ENCODE assay signal across 8 cellular contexts in genomic region chr19:800360-801029, GRCh38. TPM values are rescaled to one million over a fixed set of nuclear protein-coding genes. Genes with fewer than 3 reads are reported as not detected.
DNase-seq lines count a peak whose midpoint lies in the region; ATAC-seq and TF ChIP-seq lines count a peak whose summit lies in the region.

No MANE protein-coding gene starts in this region.

- no peaks in the 10 kb centered on the region for H3K9me2 ChIP-seq in Loucy (replicated peaks; ENCODE audit: low read depth, low read length)

- peak; percentile 58 for DNase-seq in BE2C
- no peak for DNase-seq in naive thymus-derived CD4-positive, alpha-beta T cell
- no peak for DNase-seq in NCI-H1436 (lab: John Stamatoyannopoulos, UW)

- H3K27me3 Mint-ChIP-seq in naive thymus-derived CD4-positive, alpha-beta T cell, result peaks cover 0 to 2% (median 0%) of the 10 kb centered on the region in 5 donors

- H3K79me2 ChIP-seq in Loucy (ENCODE audit: insufficient read depth, low read length), result peaks cover 87% of the 10 kb centered on the region

- H3K9me3 Mint-ChIP-seq in naive thymus-derived CD4-positive, alpha-beta T cell, result peaks cover 0 to 4% (median 0%) of the 10 kb centered on the region in 11 donors

- peaks cover 76% of the 10 kb centered on the region for H3K36me3 ChIP-seq in BE2C
- H3K36me3 ChIP-seq in Loucy (ENCODE audit: insufficient read depth, low read length), result peaks cover 61% of the 10 kb centered on the region
- H3K36me3 ChIP-seq in duodenal mucosa (ENCODE audit: control insufficient read depth in 1 of 2, insufficient read depth in 2 of 2, low read length in 2 of 2), result peaks cover 21 to 41% of the 10 kb centered on the region in 2 donors
- peaks cover 3 to 46% (median 11%) of the 10 kb centered on the region in 3 experiments for H3K36me3 ChIP-seq in naive thymus-derived CD4-positive, alpha-beta T cell (ENCODE audit: control insufficient read depth in 2 of 3, insufficient read depth in 3 of 3, low read length in 3 of 3)

- peak overlapping the region; percentile 73 to 93 (median 89) for H3K4me3 Mint-ChIP-seq in naive thymus-derived CD4-positive, alpha-beta T cell

- TF ChIP-seq CTCF in BE2C (IDR thresholded peaks at IDR 0.05; ENCODE audit: low read depth, low read length), result 0 out of 2 replicates have a peak, but pooled peaks have one; percentile 1
- no peak for TF ChIP-seq CTCF in Loucy (conservative IDR thresholded peaks at IDR 0.05; ENCODE audit: low read length)

- H3K4me2 ChIP-seq in Loucy (ENCODE audit: low read depth, low read length, poor library complexity, severe bottlenecking), result peak overlapping the region; percentile 93

- peaks cover 0 to 22% (median 0%) of the 10 kb centered on the region in 5 donors for H3K36me3 Mint-ChIP-seq in naive thymus-derived CD4-positive, alpha-beta T cell

- H3K27ac ChIP-seq in duodenal mucosa (ENCODE audit: low read depth, low read length), result no peak overlapping the region
- H3K27ac ChIP-seq in naive thymus-derived CD4-positive, alpha-beta T cell (ENCODE audit: low read depth, low read length), result peak overlapping the region; percentile 43

- peak overlapping the region; percentile 71 to 95 (median 91) for H3K27ac Mint-ChIP-seq in naive thymus-derived CD4-positive, alpha-beta T cell

- H3K9ac ChIP-seq in Loucy (ENCODE audit: low read depth, low read length, poor library complexity, severe bottlenecking) (peak overlapping the region; percentile 98), duodenal mucosa (ENCODE audit: low read depth in 1 of 2, low read length in 2 of 2) (peak overlapping the region; percentile 11 to 30)

- H3F3A ChIP-seq in Loucy (ENCODE audit: low read depth), result no peaks in the 10 kb centered on the region

- H3K4me3 ChIP-seq in BE2C (ENCODE audit: low read depth, low read length), result peak overlapping the region; percentile 96
- peak overlapping the region; percentile 97 for H3K4me3 ChIP-seq in Loucy (ENCODE audit: low read length, poor library complexity, severe bottlenecking)
- peak overlapping the region; percentile 60 to 66 for H3K4me3 ChIP-seq in duodenal mucosa (ENCODE audit: low read depth in 1 of 2, low read length in 2 of 2)
- no peak overlapping the region for H3K4me3 ChIP-seq in naive thymus-derived CD4-positive, alpha-beta T cell (ENCODE audit: low read length)

- intact Hi-C loops in naive thymus-derived CD4-positive, alpha-beta T cell (cut with micrococcal nuclease), result no loop called here

- H3K4me1 ChIP-seq in BE2C (peaks cover 31% of the 10 kb centered on the region), Loucy (ENCODE audit: insufficient read depth, low read length, poor library complexity, severe bottlenecking) (peaks cover 25% of the 10 kb centered on the region), duodenal mucosa (ENCODE audit: control insufficient read depth in 1 of 2, insufficient read depth in 2 of 2, low read length in 2 of 2) (peaks cover 35 to 57% of the 10 kb centered on the region in 2 donors)
- peaks cover 38 to 46% of the 10 kb centered on the region in 2 donors for H3K4me1 ChIP-seq in naive thymus-derived CD4-positive, alpha-beta T cell (ENCODE audit: control insufficient read depth in 2 of 2, insufficient read depth in 2 of 2, low read length in 2 of 2)

- H3K9me3 ChIP-seq in BE2C, result no peaks in the 10 kb centered on the region
- H3K9me3 ChIP-seq in Loucy (ENCODE audit: insufficient read depth, low read depth, low read length), result no peaks in the 10 kb centered on the region
- H3K9me3 ChIP-seq in duodenal mucosa (ENCODE audit: control insufficient read depth in 1 of 2, low read length in 2 of 2), result no peaks in the 10 kb centered on the region
- H3K9me3 ChIP-seq in naive thymus-derived CD4-positive, alpha-beta T cell (ENCODE audit: control insufficient read depth in 2 of 3, low read length in 3 of 3), result no peaks in the 10 kb centered on the region

- H3K4me1 Mint-ChIP-seq in naive thymus-derived CD4-positive, alpha-beta T cell, result peaks cover 34 to 55% (median 44%) of the 10 kb centered on the region in 7 donors

- CTCF ChIA-PET in naive thymus-derived CD4-positive, alpha-beta T cell (lab: Charles Lee), result no interaction called here

- no peak for ATAC-seq in naive thymus-derived CD4-positive, alpha-beta T cell
- ATAC-seq in GM19397 (IDR thresholded peaks at IDR 0.05; ENCODE audit: unreplicated experiment) (no peak), GM21423 (IDR thresholded peaks at IDR 0.05; ENCODE audit: unreplicated experiment) (no peak), GM18867 (IDR thresholded peaks at IDR 0.05; ENCODE audit: unreplicated experiment) (no peak)

- H2AFZ ChIP-seq in Loucy (ENCODE audit: low read length), result no peak overlapping the region

- POLR2A ChIA-PET in naive thymus-derived CD4-positive, alpha-beta T cell (lab: Charles Lee), result interaction anchor here (1.4 kb wide), 2 partner anchors 59 to 469 kb away, joined by 4 to 5 read pairs; partner anchors contain the start of genes CFD and CIRBP

- H3K27me3 ChIP-seq in BE2C, result no peaks in the 10 kb centered on the region
- H3K27me3 ChIP-seq in Loucy (ENCODE audit: insufficient read depth, low read length, poor library complexity, severe bottlenecking), result peaks cover 8% of the 10 kb centered on the region
- no peaks in the 10 kb centered on the region for H3K27me3 ChIP-seq in duodenal mucosa (ENCODE audit: control insufficient read depth in 1 of 2, insufficient read depth in 2 of 2, low read length in 2 of 2)
- no peaks in the 10 kb centered on the region for H3K27me3 ChIP-seq in naive thymus-derived CD4-positive, alpha-beta T cell (ENCODE audit: control insufficient read depth in 2 of 2, insufficient read depth in 2 of 2, low read length in 2 of 2)

- H4K20me1 ChIP-seq in Loucy (ENCODE audit: insufficient read depth, low read length, poor library complexity, severe bottlenecking), result peaks cover 76% of the 10 kb centered on the region

RNA-seq across cellular contexts. Expression of gene PTBP1, which starts 3.2 kb away (rescaled TPM):
- polyA plus RNA-seq in BE2C (2012; ENCODE audit: insufficient read depth, insufficient read length, low read depth), result 838 TPM
- total RNA-seq in naive thymus-derived CD4-positive, alpha-beta T cell, result 100 to 1,000 TPM; 313 to 524 (median 326) TPM
- 100 to 1,000 TPM; 113 to 227 TPM for polyA plus RNA-seq in naive thymus-derived CD4-positive, alpha-beta T cell

RNA-seq across cellular contexts. Expression of gene PLPPR3, which starts 21.3 kb away (rescaled TPM):
- polyA plus RNA-seq in BE2C (2012; ENCODE audit: insufficient read depth, insufficient read length, low read depth), result 0.60 TPM
- not detected for total RNA-seq in naive thymus-derived CD4-positive, alpha-beta T cell
- polyA plus RNA-seq in naive thymus-derived CD4-positive, alpha-beta T cell, result not detected

RNA-seq across cellular contexts. Expression of gene AZU1, which starts 27.1 kb away (rescaled TPM):
- polyA plus RNA-seq in BE2C (2012; ENCODE audit: insufficient read depth, insufficient read length, low read depth), result not detected
- total RNA-seq in naive thymus-derived CD4-positive, alpha-beta T cell, result 1 to 10 TPM in 1 of 5 experiments, under 1 TPM in 1, not detected in 3; 0.64 to 4.1 TPM
- not detected for polyA plus RNA-seq in naive thymus-derived CD4-positive, alpha-beta T cell

RNA-seq across cellular contexts. Expression of gene PRTN3, which starts 40.3 kb away (rescaled TPM):
- polyA plus RNA-seq in BE2C (2012; ENCODE audit: insufficient read depth, insufficient read length, low read depth), result not detected
- 1 to 10 TPM in 1 of 5 experiments, not detected in 4; 2.7 TPM for total RNA-seq in naive thymus-derived CD4-positive, alpha-beta T cell
- not detected for polyA plus RNA-seq in naive thymus-derived CD4-positive, alpha-beta T cell

RNA-seq across cellular contexts. Expression of gene MISP, which starts 49.6 kb away (rescaled TPM):
- polyA plus RNA-seq in BE2C (2012; ENCODE audit: insufficient read depth, insufficient read length, low read depth), result not detected
- not detected for total RNA-seq in naive thymus-derived CD4-positive, alpha-beta T cell
- not detected for polyA plus RNA-seq in naive thymus-derived CD4-positive, alpha-beta T cell
